Comparison of ENCODE assay signal across 25 cellular contexts in the genomic region with DNA sequence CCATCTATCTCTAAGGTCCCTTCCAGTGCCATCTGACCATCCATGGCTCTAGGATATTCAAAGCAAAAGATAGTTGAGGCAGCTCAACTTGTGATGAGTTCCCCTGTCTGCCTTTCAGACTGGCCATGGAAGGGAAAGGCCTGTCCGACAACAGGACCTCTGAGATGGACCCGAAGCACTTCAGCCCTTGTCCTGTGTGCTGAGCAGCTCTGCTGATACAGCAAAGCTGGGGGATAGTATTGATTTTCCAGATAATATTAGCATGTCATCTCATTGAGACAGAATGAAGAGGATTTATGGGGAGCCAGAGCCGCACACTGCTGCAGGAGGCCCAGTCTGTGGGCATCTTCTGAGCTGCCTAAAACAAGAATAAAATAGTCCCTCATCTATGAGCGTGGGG.
"Had no signal": no experiment of that assay in that cellular context is flagged by ENCODE, and none has a peak within 500 bp of the region (broad histone marks: within the 10 kb centered on the region; RNA-seq: fewer than 3 reads in every experiment).

No MANE protein-coding gene starts in this region.

- H3K4me1 Mint-ChIP-seq: activated CD4-positive, alpha-beta T cell treated with anti-CD3 and anti-CD28 coated beads for 36 hours; activated naive CD8-positive, alpha-beta T cell treated with anti-CD3 and anti-CD28 coated beads, Interleukin-2, amount 10 ng/mL, durations not matched to agents 7 days and 5 days had no signal

- H3K4me1 ChIP-seq: adrenal gland, breast epithelium, Peyer's patch, SJCRH30 had no signal

- H3K27ac Mint-ChIP-seq: activated CD4-positive, alpha-beta T cell treated with anti-CD3 and anti-CD28 coated beads for 36 hours; activated CD8-positive, alpha-beta T cell treated with anti-CD3 and anti-CD28 coated beads for 36 hours; activated naive CD8-positive, alpha-beta T cell treated with anti-CD3 and anti-CD28 coated beads, Interleukin-2, amount 10 ng/mL, durations not matched to agents 7 days and 5 days had no signal

- H3K36me3 Mint-ChIP-seq: activated naive CD8-positive, alpha-beta T cell treated with anti-CD3 and anti-CD28 coated beads, Interleukin-2, amount 10 ng/mL, durations not matched to agents 7 days and 5 days had no signal

- H3K4me2 ChIP-seq: SK-N-SH had no signal

- H3K4me3 ChIP-seq: adrenal gland, breast epithelium, MG63, Peyer's patch, SJCRH30 had no signal

- H3K27ac ChIP-seq: adrenal gland, breast epithelium, RWPE1, SJCRH30, VCaP had no signal

- H3K4me3 Mint-ChIP-seq: activated CD4-positive, alpha-beta T cell treated with anti-CD3 and anti-CD28 coated beads for 36 hours; activated CD8-positive, alpha-beta T cell treated with anti-CD3 and anti-CD28 coated beads for 36 hours; activated naive CD8-positive, alpha-beta T cell treated with anti-CD3 and anti-CD28 coated beads, Interleukin-2, amount 10 ng/mL, durations not matched to agents 7 days and 5 days had no signal

- H3K9me3 ChIP-seq: adrenal gland, breast epithelium, MG63, Peyer's patch, SJCRH30, SK-N-SH had no signal

- H3K27me3 Mint-ChIP-seq: activated CD4-positive, alpha-beta T cell treated with anti-CD3 and anti-CD28 coated beads for 36 hours; activated CD8-positive, alpha-beta T cell treated with anti-CD3 and anti-CD28 coated beads for 36 hours; activated naive CD8-positive, alpha-beta T cell treated with anti-CD3 and anti-CD28 coated beads, Interleukin-2, amount 10 ng/mL, durations not matched to agents 7 days and 5 days had no signal

- H3K27me3 ChIP-seq: adrenal gland, breast epithelium, MG63, Peyer's patch, SJCRH30 had no signal

- H3K9me3 Mint-ChIP-seq: activated CD8-positive, alpha-beta T cell treated with anti-CD3 and anti-CD28 coated beads for 36 hours; activated naive CD8-positive, alpha-beta T cell treated with anti-CD3 and anti-CD28 coated beads, Interleukin-2, amount 10 ng/mL, durations not matched to agents 7 days and 5 days had no signal

- H3K36me3 ChIP-seq: adrenal gland, breast epithelium, MG63, Peyer's patch, SJCRH30 had no signal

- H3K9ac ChIP-seq: SK-N-SH had no signal

- DNase-seq: activated CD4-positive, alpha-beta T cell treated with anti-CD3 and anti-CD28 coated beads for 36 hours; activated CD4-positive, CD25-positive, alpha-beta regulatory T cell; activated CD8-positive, alpha-beta memory T cell treated with anti-CD3 and anti-CD28 coated beads, Interleukin-2, amount 50 U/mL, for 48 hours; activated CD8-positive, alpha-beta T cell treated with anti-CD3 and anti-CD28 coated beads for 36 hours; activated naive CD4-positive, alpha-beta T cell treated with anti-CD3 and anti-CD28 coated beads, Interleukin-2, amount 50 U/mL, for 16 hours; activated naive CD8-positive, alpha-beta T cell treated with anti-CD3 and anti-CD28 coated beads, Interleukin-2, amount 10 ng/mL, durations not matched to agents 7 days and 5 days; activated T-cell treated with anti-CD3 and anti-CD28 coated beads, Interleukin-2, amount 50 U/mL, for 1 hour; adrenal gland; anterior cingulate cortex; MG63; MV-4-11; NCI-H1105; NCI-H1436 treated with DMSO at 0.1 percent for 48 hours; NCI-H187; NCI-H2081; NCI-H510A treated with DMSO at 0.1 percent for 48 hours; NCI-H69; Peyer's patch; Right ventricle myocardium superior; SJCRH30; SK-N-SH; T-helper 1 cell had no signal

- ATAC-seq: activated CD4-positive, alpha-beta T cell treated with anti-CD3 and anti-CD28 coated beads for 36 hours; activated CD8-positive, alpha-beta T cell treated with anti-CD3 and anti-CD28 coated beads for 36 hours had no signal
